Comparison of ENCODE assay signal across 1 cellular context in genomic region chr18:8942909-8943545, GRCh38.
TF ChIP-seq lines count a peak whose summit lies in the region.

No MANE protein-coding gene starts in this region.

TF ChIP-seq in GM23338, 12 proteins besides CTCF, POLR2A, EP300 and RAD21:
- TF ChIP-seq ZNF462 (CRISPR knock-in tag; IDR thresholded peaks at IDR 0.05) (no peak), EZH2phosphoT487 (IDR thresholded peaks at IDR 0.05; ENCODE audit: unreplicated experiment) (no peak), CREB1 (CRISPR knock-in tag; IDR thresholded peaks at IDR 0.05; ENCODE audit: low read depth) (no peak), EZH2 (IDR thresholded peaks at IDR 0.05; ENCODE audit: low read depth, unreplicated experiment) (no peak), ZNF331 (CRISPR knock-in tag; IDR thresholded peaks at IDR 0.05; ENCODE audit: low read depth) (no peak), ETS1 (IDR thresholded peaks at IDR 0.05) (no peak), JUNB (IDR thresholded peaks at IDR 0.05; ENCODE audit: unreplicated experiment) (no peak), NANOG (IDR thresholded peaks at IDR 0.05; ENCODE audit: borderline replicate concordance) (no peak), STAT1 (IDR thresholded peaks at IDR 0.05; ENCODE audit: unreplicated experiment) (no peak), REST (IDR thresholded peaks at IDR 0.05; ENCODE audit: unreplicated experiment) (no peak), ZNF114 (CRISPR knock-in tag; IDR thresholded peaks at IDR 0.05) (no peak), POLR2AphosphoS5 (IDR thresholded peaks at IDR 0.05; ENCODE audit: low read depth) (no peak)
